In the genomic region with DNA sequence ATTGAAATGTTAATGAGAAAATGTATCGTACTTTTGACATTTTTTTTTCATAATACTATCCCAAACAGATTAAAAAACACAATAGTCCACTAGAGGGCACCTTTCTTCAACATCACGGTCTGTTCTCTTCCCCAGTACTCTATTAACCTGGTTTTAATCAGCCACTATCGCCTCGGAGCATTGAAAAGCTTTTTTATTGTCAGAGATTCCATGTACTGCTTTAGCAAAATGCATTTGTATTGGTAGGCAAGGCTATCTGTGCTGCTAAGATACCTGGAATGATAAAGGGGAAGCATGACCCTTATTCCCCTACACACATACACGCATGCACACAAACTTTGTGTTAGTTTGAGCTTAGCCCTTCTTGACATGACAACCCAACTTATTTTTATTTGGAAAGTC, we compare ENCODE assay signal across 8 cellular contexts. TPM values are rescaled to one million over a fixed set of nuclear protein-coding genes. Genes with fewer than 3 reads are reported as not detected.
A peak's percentile ranks its signal among the peaks of the same experiment; 100 is the strongest.
DNase-seq lines count a peak whose midpoint lies in the region; ATAC-seq and TF ChIP-seq lines count a peak whose summit lies in the region.

No MANE protein-coding gene starts in this region.

- peaks cover 14% of the 10 kb centered on the region for H3K4me1 ChIP-seq in body of pancreas
- H3K4me1 ChIP-seq in left lung, result peaks cover 7 to 29% of the 10 kb centered on the region in 2 donors

- peak; percentile 78 for DNase-seq in ELR (ENCODE audit: low read depth)
- DNase-seq in NCI-H345 treated with DMSO at 0.1 percent for 48 hours (lab: John Stamatoyannopoulos, UW; ENCODE audit: unreplicated experiment), result peak; percentile 28
- no peak for DNase-seq in body of pancreas
- DNase-seq in left lung, result no peak
- DNase-seq in activated CD4-positive, alpha-beta T cell treated with anti-CD3 and anti-CD28 coated beads for 4 hours, result no peak
- no peak for DNase-seq in activated CD4-positive, CD25-positive, alpha-beta regulatory T cell (lab: John Stamatoyannopoulos, UW)

- H3K9me3 ChIP-seq in body of pancreas (no peaks in the 10 kb centered on the region), left lung (no peaks in the 10 kb centered on the region)

- TF ChIP-seq CTCF in body of pancreas (IDR thresholded peaks at IDR 0.05), result peak in 6 of 7 experiments; percentile 32 to 44 (median 39)
- peak; percentile 40 to 49 for TF ChIP-seq CTCF in left lung (IDR thresholded peaks at IDR 0.05)

- H3K27ac ChIP-seq in body of pancreas (no peak overlapping the region), left lung (no peak overlapping the region)

- peak; percentile 40 for ATAC-seq in HG02885 (IDR thresholded peaks at IDR 0.05; ENCODE audit: poor library complexity, unreplicated experiment)
- ATAC-seq in body of pancreas, result peak; percentile 54
- peak; percentile 85 for ATAC-seq in left lung
- no peak for ATAC-seq in GM21619 (IDR thresholded peaks at IDR 0.05; ENCODE audit: unreplicated experiment)

- no peak overlapping the region for H3K4me3 ChIP-seq in body of pancreas
- no peak overlapping the region for H3K4me3 ChIP-seq in left lung

- H3K27me3 ChIP-seq in body of pancreas (no peaks in the 10 kb centered on the region), left lung (no peaks in the 10 kb centered on the region)

- no peaks in the 10 kb centered on the region for H3K36me3 ChIP-seq in body of pancreas (replicated peaks in 1 of 2; ENCODE audit: insufficient read depth in 1 of 2, low read depth in 2 of 2)
- H3K36me3 ChIP-seq in left lung, result no peaks in the 10 kb centered on the region

- WGBS in body of pancreas, 2 donors, result 18 to 20% methylated on average over 5 of the region's 5 CpGs

- intact Hi-C loops in body of pancreas (cut with DNase I) (no loop called here), left lung (cut with DNase I) (no loop called here)

- TF ChIP-seq POLR2A in body of pancreas (IDR thresholded peaks at IDR 0.05), result no peak

RNA-seq across cellular contexts. Expression of gene SCHIP1, which starts 11.1 kb away (rescaled TPM):
- total RNA-seq in body of pancreas (1 to 10 TPM in 1 of 2 donors, under 1 TPM in 1; 0.66 to 1.3 TPM), left lung (1 to 10 TPM; 5.8 to 6.2 TPM)

Comparison
In these comparisons a context has a peak if more than half of its experiments do, and no peak if none do; other contexts are left out.
1. DNase-seq: peak in ELR (single experiment) and NCI-H345 treated with DMSO at 0.1 percent for 48 hours (single experiment); none in body of pancreas (0 of 4), left lung (0 of 2), activated CD4-positive, alpha-beta T cell treated with anti-CD3 and anti-CD28 coated beads for 4 hours (0 of 2) and activated CD4-positive, CD25-positive, alpha-beta regulatory T cell (0 of 4).